ENCODE assay signal across 9 cellular contexts in genomic region chr12:110585231-110585799, GRCh38. TPM values are rescaled to one million over a fixed set of nuclear protein-coding genes. Genes with fewer than 3 reads are reported as not detected.
DNase-seq lines count a peak whose midpoint lies in the region; ATAC-seq and TF ChIP-seq lines count a peak whose summit lies in the region.
"Had no signal": no experiment of that assay in that cellular context is flagged by ENCODE, and none has a peak within 500 bp of the region (broad histone marks: within the 10 kb centered on the region; RNA-seq: fewer than 3 reads in every experiment).

No MANE protein-coding gene starts in this region.

- intact Hi-C loops in CD8-positive, alpha-beta T cell (cut with DNase I, micrococcal nuclease), result loop anchor here (1.0 to 10.0 kb wide), 4 partner anchors 15 to 849 kb away; partner anchors contain the start of gene ATP2A2 (in 1 of the 2)

- peak overlapping the region; percentile 72 for H3K4me3 Mint-ChIP-seq in CD8-positive, alpha-beta T cell

- in situ Hi-C loops in SK-MEL-5 (cut with HindIII; ENCODE audit: low pct_unique_long_range_greater_than_20kb, low sequenced_read_pairs), result no loop called here

- H3K27me3 ChIP-seq in CD8-positive, alpha-beta T cell (ENCODE audit: insufficient read depth, low read length), result no peaks in the 10 kb centered on the region
- H3K27me3 ChIP-seq in effector memory CD4-positive, alpha-beta T cell (replicated peaks; ENCODE audit: control insufficient read depth, insufficient read depth, low read length, poor library complexity, severe bottlenecking), result no peaks in the 10 kb centered on the region

- DNase-seq in CD8-positive, alpha-beta T cell, result peak in 4 of 7 experiments; percentile 17 to 49 (median 31)
- peak; percentile 62 for DNase-seq in SK-MEL-5 (ENCODE audit: low read depth, low spot score)
- DNase-seq in effector memory CD4-positive, alpha-beta T cell, result no peak
- DNase-seq in omental fat pad (ENCODE audit: low spot score), result no peak
- DNase-seq in SK-N-DZ (ENCODE audit: low spot score), result no peak
- no peak for DNase-seq in epidermal melanocyte (ENCODE audit: insufficient read length, low spot score)

- no peak for ATAC-seq in CD8-positive, alpha-beta T cell
- peak; percentile 55 for ATAC-seq in omental fat pad (ENCODE audit: low FRiP score)
- no peak for ATAC-seq in HG02798 (IDR thresholded peaks at IDR 0.05; ENCODE audit: poor library complexity, unreplicated experiment)
- no peak for ATAC-seq in GM19463 (IDR thresholded peaks at IDR 0.05; ENCODE audit: unreplicated experiment)
- ATAC-seq: Panc1 had no signal

- H3K9me3 ChIP-seq in CD8-positive, alpha-beta T cell (ENCODE audit: low read length), result no peaks in the 10 kb centered on the region
- no peaks in the 10 kb centered on the region for H3K9me3 ChIP-seq in effector memory CD4-positive, alpha-beta T cell (ENCODE audit: control insufficient read depth, low read length)

- H3K9me3 Mint-ChIP-seq in CD8-positive, alpha-beta T cell, result no peaks in the 10 kb centered on the region

- peak overlapping the region; percentile 91 for H3K27ac Mint-ChIP-seq in CD8-positive, alpha-beta T cell

- H3K36me3 Mint-ChIP-seq in CD8-positive, alpha-beta T cell, result peaks cover 6% of the 10 kb centered on the region

- H3K27ac ChIP-seq in CD8-positive, alpha-beta T cell (ENCODE audit: low read depth, low read length), result no peak overlapping the region
- peak overlapping the region; percentile 58 for H3K27ac ChIP-seq in effector memory CD4-positive, alpha-beta T cell (ENCODE audit: insufficient read depth, low read length, poor library complexity, severe bottlenecking)

- H3K36me3 ChIP-seq in CD8-positive, alpha-beta T cell (ENCODE audit: insufficient read depth, low read length), result no peaks in the 10 kb centered on the region
- no peaks in the 10 kb centered on the region for H3K36me3 ChIP-seq in effector memory CD4-positive, alpha-beta T cell (ENCODE audit: control insufficient read depth, insufficient read depth, low read length)

- H3K4me3 ChIP-seq in CD8-positive, alpha-beta T cell (ENCODE audit: low read depth, low read length), result peak overlapping the region; percentile 2
- no peak overlapping the region for H3K4me3 ChIP-seq in effector memory CD4-positive, alpha-beta T cell (ENCODE audit: insufficient read depth, low read depth, low read length, poor library complexity, severe bottlenecking)

- H3K27me3 Mint-ChIP-seq in CD8-positive, alpha-beta T cell (ENCODE audit: low read depth), result no peaks in the 10 kb centered on the region

- CTCF ChIA-PET in CD8-positive, alpha-beta T cell (lab: Charles Lee), result interaction anchor here (1.0 to 10.9 kb wide), 7 partner anchors 9 to 136 kb away, joined by 3 to 110 read pairs (median 3); partner anchors contain the start of genes ARPC3, FAM216A and GPN3

- peaks cover 50% of the 10 kb centered on the region for H3K4me1 Mint-ChIP-seq in CD8-positive, alpha-beta T cell (ENCODE audit: low read depth)

- POLR2A ChIA-PET in CD8-positive, alpha-beta T cell (lab: Charles Lee), result interaction anchor here (0.6 to 1.8 kb wide), 9 partner anchors 10 to 135 kb away, joined by 3 to 5 read pairs (median 3); partner anchors contain the start of genes ARPC3, FAM216A, GPN3 and RAD9B

- H3K4me1 ChIP-seq in CD8-positive, alpha-beta T cell (ENCODE audit: insufficient read depth, low read length), result peaks cover 41% of the 10 kb centered on the region
- H3K4me1 ChIP-seq in effector memory CD4-positive, alpha-beta T cell (ENCODE audit: control insufficient read depth, insufficient read depth, low read length, poor library complexity, severe bottlenecking), result peaks cover 40% of the 10 kb centered on the region

- no peak for TF ChIP-seq CTCF in CD8-positive, alpha-beta T cell (IDR thresholded peaks at IDR 0.05)
- no peak for TF ChIP-seq CTCF in omental fat pad (IDR thresholded peaks at IDR 0.05)

RNA-seq across cellular contexts. Expression of gene PPTC7, which starts 2.2 kb away (rescaled TPM):
- total RNA-seq in CD8-positive, alpha-beta T cell, result 10 to 100 TPM; 49.6 to 50.4 TPM
- 18.9 and 21.2 TPM in 2 replicates for total RNA-seq in SK-MEL-5 (2014; rRNA removed; shearing (Covaris generic))
- polyA plus RNA-seq in SK-MEL-5 (2015; cell fraction: cytosol; rRNA removed), result 30.1 and 36.2 TPM in 2 replicates
- 33.7 and 38.1 TPM in 2 replicates for polyA plus RNA-seq in SK-MEL-5 (2015; cell fraction: nucleus; rRNA removed)
- total RNA-seq in omental fat pad, result 10 to 100 TPM; 20.8 to 49.1 (median 23.4) TPM
- 4.0 and 4.5 TPM in 2 replicates for polyA plus RNA-seq in SK-N-DZ (2014; cell fraction: cytosol; rRNA removed)
- 3.6 and 8.1 TPM in 2 replicates for polyA plus RNA-seq in SK-N-DZ (2014; cell fraction: nucleus; rRNA removed)

RNA-seq across cellular contexts. Expression of gene TCTN1, which starts 28.6 kb away (rescaled TPM):
- total RNA-seq in CD8-positive, alpha-beta T cell, result 1 to 10 TPM; 4.7 to 4.9 TPM
- 35.6 and 55.0 TPM in 2 replicates for total RNA-seq in SK-MEL-5 (2014; rRNA removed; shearing (Covaris generic))
- polyA plus RNA-seq in SK-MEL-5 (2015; cell fraction: cytosol; rRNA removed), result 21.2 and 21.8 TPM in 2 replicates
- polyA plus RNA-seq in SK-MEL-5 (2015; cell fraction: nucleus; rRNA removed), result 46.5 and 63.5 TPM in 2 replicates
- 10 to 100 TPM; 22.7 to 30.4 (median 25.6) TPM for total RNA-seq in omental fat pad
- polyA plus RNA-seq in SK-N-DZ (2014; cell fraction: cytosol; rRNA removed), result 39.6 and 51.3 TPM in 2 replicates
- polyA plus RNA-seq in SK-N-DZ (2014; cell fraction: nucleus; rRNA removed), result 83.2 and 117 TPM in 2 replicates

Comparison
In these comparisons a context has a peak if more than half of its experiments do, and no peak if none do; other contexts are left out.
1. DNase-seq: peak in CD8-positive, alpha-beta T cell (4 of 7) and SK-MEL-5 (single experiment); none in effector memory CD4-positive, alpha-beta T cell (0 of 3), omental fat pad (single experiment), SK-N-DZ (single experiment) and epidermal melanocyte (single experiment).